ENCODE assay signal across 1 cellular context in the genomic region with DNA sequence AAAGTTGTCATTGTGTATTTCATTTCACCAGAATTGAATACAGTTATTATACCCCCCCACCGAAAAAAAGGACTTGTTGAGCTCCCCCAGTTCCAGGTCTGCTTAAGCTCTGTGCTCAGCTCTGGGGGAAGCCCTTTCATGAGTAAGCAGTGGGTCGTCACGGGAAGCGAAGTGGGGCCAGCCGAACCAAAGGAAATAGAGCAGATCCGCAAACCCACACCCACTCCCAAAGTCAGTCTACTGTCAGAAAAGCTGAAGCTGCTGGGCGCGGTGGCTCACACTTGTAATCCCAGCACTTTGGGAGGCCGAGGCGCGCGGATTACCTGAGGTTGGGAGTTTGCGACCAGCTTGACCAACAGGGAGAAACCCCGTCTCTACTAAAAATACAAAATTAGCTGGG.
TF ChIP-seq lines count a peak whose summit lies in the region.

No MANE protein-coding gene starts in this region.

TF ChIP-seq in SK-N-SH, 30 proteins besides CTCF, POLR2A, EP300 and RAD21 (continued from another document):
- TF ChIP-seq, protein P1, sequence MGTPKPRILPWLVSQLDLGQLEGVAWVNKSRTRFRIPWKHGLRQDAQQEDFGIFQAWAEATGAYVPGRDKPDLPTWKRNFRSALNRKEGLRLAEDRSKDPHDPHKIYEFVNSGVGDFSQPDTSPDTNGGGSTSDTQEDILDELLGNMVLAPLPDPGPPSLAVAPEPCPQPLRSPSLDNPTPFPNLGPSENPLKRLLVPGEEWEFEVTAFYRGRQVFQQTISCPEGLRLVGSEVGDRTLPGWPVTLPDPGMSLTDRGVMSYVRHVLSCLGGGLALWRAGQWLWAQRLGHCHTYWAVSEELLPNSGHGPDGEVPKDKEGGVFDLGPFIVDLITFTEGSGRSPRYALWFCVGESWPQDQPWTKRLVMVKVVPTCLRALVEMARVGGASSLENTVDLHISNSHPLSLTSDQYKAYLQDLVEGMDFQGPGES (IDR thresholded peaks at IDR 0.05; ENCODE audit: low read depth, low read length), result no peak
- TF ChIP-seq RCOR1 (IDR thresholded peaks at IDR 0.05; ENCODE audit: low read length) (no peak), YY1 (IDR thresholded peaks at IDR 0.05; ENCODE audit: low read depth) (no peak)
- TF ChIP-seq, protein P2, sequence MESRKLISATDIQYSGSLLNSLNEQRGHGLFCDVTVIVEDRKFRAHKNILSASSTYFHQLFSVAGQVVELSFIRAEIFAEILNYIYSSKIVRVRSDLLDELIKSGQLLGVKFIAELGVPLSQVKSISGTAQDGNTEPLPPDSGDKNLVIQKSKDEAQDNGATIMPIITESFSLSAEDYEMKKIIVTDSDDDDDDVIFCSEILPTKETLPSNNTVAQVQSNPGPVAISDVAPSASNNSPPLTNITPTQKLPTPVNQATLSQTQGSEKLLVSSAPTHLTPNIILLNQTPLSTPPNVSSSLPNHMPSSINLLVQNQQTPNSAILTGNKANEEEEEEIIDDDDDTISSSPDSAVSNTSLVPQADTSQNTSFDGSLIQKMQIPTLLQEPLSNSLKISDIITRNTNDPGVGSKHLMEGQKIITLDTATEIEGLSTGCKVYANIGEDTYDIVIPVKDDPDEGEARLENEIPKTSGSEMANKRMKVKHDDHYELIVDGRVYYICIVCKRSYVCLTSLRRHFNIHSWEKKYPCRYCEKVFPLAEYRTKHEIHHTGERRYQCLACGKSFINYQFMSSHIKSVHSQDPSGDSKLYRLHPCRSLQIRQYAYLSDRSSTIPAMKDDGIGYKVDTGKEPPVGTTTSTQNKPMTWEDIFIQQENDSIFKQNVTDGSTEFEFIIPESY (IDR thresholded peaks at IDR 0.05; ENCODE audit: borderline replicate concordance, low read depth), result no peak
